ENCODE assay signal across 9 cellular contexts in genomic region chr22:23218053-23218866, GRCh38. TPM values are rescaled to one million over a fixed set of nuclear protein-coding genes. Genes with fewer than 3 reads are reported as not detected.
DNase-seq lines count a peak whose midpoint lies in the region; ATAC-seq, FAIRE-seq and TF ChIP-seq lines count a peak whose summit lies in the region.
"Had no signal": no experiment of that assay in that cellular context is flagged by ENCODE, and none has a peak within 500 bp of the region (broad histone marks: within the 10 kb centered on the region; RNA-seq: fewer than 3 reads in every experiment).

No MANE protein-coding gene starts in this region.

- RAD21 ChIA-PET in GM12878 (lab: Charles Lee; ENCODE audit: unreplicated experiment), result interaction anchor here (0.5 to 1.6 kb wide), 5 partner anchors 35 to 259 kb away, joined by 3 to 6 read pairs (median 3); no protein-coding TSS in a partner anchor

- intact Hi-C loops in GM12878 (cut with micrococcal nuclease; ENCODE audit: unreplicated experiment), result loop anchor here (5.0 kb wide), 1 partner anchor 36 kb away; the partner anchor contains the start of gene BCR
- intact Hi-C loops in tibial artery (cut with DNase I; ENCODE audit: low total_unique reads), result no loop called here

- no peaks in the 10 kb centered on the region for H3K9me3 Mint-ChIP-seq in activated naive CD4-positive, alpha-beta T cell treated with anti-CD3 and anti-CD28 coated beads, Interleukin-2, amount 10 ng/mL, durations not matched to agents 7 days and 5 days

- in situ Hi-C loops in GM12878 (cut with MboI), result no loop called here

- H2AFZ ChIP-seq in GM12878 (ENCODE audit: control insufficient read depth, low read depth, low read length), result no peak overlapping the region

- H3K4me2 ChIP-seq in GM12878 (ENCODE audit: control insufficient read depth, insufficient read depth), result peak overlapping the region; percentile 77

- H3K27me3 ChIP-seq in GM12878 (replicated peaks in 1 of 2; ENCODE audit: control insufficient read depth in 2 of 2, insufficient read depth in 2 of 2, low read length in 1 of 2) (no peaks in the 10 kb centered on the region), muscle layer of duodenum (ENCODE audit: low read depth, low read length) (no peaks in the 10 kb centered on the region), tibial artery (no peaks in the 10 kb centered on the region), MG63 (no peaks in the 10 kb centered on the region)

- H3K36me3 Mint-ChIP-seq in activated naive CD4-positive, alpha-beta T cell treated with anti-CD3 and anti-CD28 coated beads, Interleukin-2, amount 10 ng/mL, durations not matched to agents 7 days and 5 days, result peaks cover 9% of the 10 kb centered on the region

- H3K4me3 ChIP-seq in GM12878 (0 out of 2 replicates have a peak overlapping the region, but pooled peaks have one; percentile 24), muscle layer of duodenum (ENCODE audit: low read depth in 1 of 2, low read length in 2 of 2) (no peak overlapping the region), tibial artery (peak overlapping the region in 1 of 2 donors; percentile 22), MG63 (no peak overlapping the region)

- peak overlapping the region; percentile 85 for H3K27ac Mint-ChIP-seq in activated naive CD4-positive, alpha-beta T cell treated with anti-CD3 and anti-CD28 coated beads, Interleukin-2, amount 10 ng/mL, durations not matched to agents 7 days and 5 days

- H3K9me3 ChIP-seq in GM12878 (replicated peaks; ENCODE audit: control insufficient read depth, insufficient read depth, low read length), result no peaks in the 10 kb centered on the region
- H3K9me3 ChIP-seq in muscle layer of duodenum (ENCODE audit: control insufficient read depth in 1 of 2, low read length in 2 of 2), result no peaks in the 10 kb centered on the region
- no peaks in the 10 kb centered on the region for H3K9me3 ChIP-seq in tibial artery
- no peaks in the 10 kb centered on the region for H3K9me3 ChIP-seq in MG63

- ATAC-seq in GM12878 (no peak), omental fat pad (ENCODE audit: low FRiP score) (no peak)

- no peak overlapping the region for H3K9ac ChIP-seq in GM12878 (ENCODE audit: control insufficient read depth, insufficient read depth, low read length)

- SMC1A ChIA-PET in GM12878 (lab: Charles Lee; ENCODE audit: uncharacterized antibody, unreplicated experiment), result interaction anchor here (0.6 to 2.4 kb wide), 4 partner anchors 16 to 32 kb away, joined by 3 to 8 read pairs (median 4); no protein-coding TSS in a partner anchor

- H3K4me3 Mint-ChIP-seq in activated naive CD4-positive, alpha-beta T cell treated with anti-CD3 and anti-CD28 coated beads, Interleukin-2, amount 10 ng/mL, durations not matched to agents 7 days and 5 days, result peak overlapping the region; percentile 71

- no peak for DNase-seq in activated naive CD4-positive, alpha-beta T cell treated with anti-CD3 and anti-CD28 coated beads, Interleukin-2, amount 10 ng/mL, durations not matched to agents 7 days and 5 days
- DNase-seq in activated naive CD4-positive, alpha-beta T cell treated with anti-CD3 and anti-CD28 coated beads, Interleukin-2, amount 50 U/mL, for 16 hours, result no peak
- DNase-seq in GM12878 (ENCODE audit: low read depth, low spot score) (no peak), tibial artery (no peak), MG63 (no peak), omental fat pad (ENCODE audit: low spot score) (no peak)
- no peak for DNase-seq in activated CD4-positive, CD25-positive, alpha-beta regulatory T cell (lab: John Stamatoyannopoulos, UW)

- POLR2A ChIA-PET in GM12878 (lab: Charles Lee), result interaction anchor here (1.0 to 1.2 kb wide), 2 partner anchors 24 to 36 kb away, joined by 5 to 7 read pairs; no protein-coding TSS in a partner anchor

- no peak for FAIRE-seq in GM12878 (lab: Jason Lieb, UNC)
- FAIRE-seq: GM18507 had no signal

- H3K4me1 ChIP-seq in GM12878 (ENCODE audit: control insufficient read depth, insufficient read depth, low read length) (peaks cover 44% of the 10 kb centered on the region), muscle layer of duodenum (ENCODE audit: control insufficient read depth in 1 of 2, insufficient read depth in 2 of 2, low read length in 2 of 2) (peaks cover 36 to 49% of the 10 kb centered on the region in 2 donors), tibial artery (peaks cover 13 to 99% (median 72%) of the 10 kb centered on the region in 4 donors)

- H3K79me2 ChIP-seq in GM12878 (ENCODE audit: control insufficient read depth, insufficient read depth, low read length), result peaks cover 28% of the 10 kb centered on the region

- H3K27ac ChIP-seq in GM12878 (ENCODE audit: control insufficient read depth, insufficient read depth) (peak overlapping the region; percentile 72; the same call in 1 of the 2 replicates), muscle layer of duodenum (ENCODE audit: low read length) (peak overlapping the region; percentile 76), tibial artery (peak overlapping the region; percentile 37 to 62)

- peaks cover 0 to 5% of the 10 kb centered on the region in 2 experiments; a peak in 2 of 4 replicates for H3K36me3 ChIP-seq in GM12878 (ENCODE audit: control insufficient read depth in 2 of 2, insufficient read depth in 2 of 2, low read length in 1 of 2)
- no peaks in the 10 kb centered on the region for H3K36me3 ChIP-seq in muscle layer of duodenum (ENCODE audit: control insufficient read depth in 1 of 2, insufficient read depth in 2 of 2, low read length in 2 of 2)
- H3K36me3 ChIP-seq in tibial artery, result no peaks in the 10 kb centered on the region
- H3K36me3 ChIP-seq in MG63, result no peaks in the 10 kb centered on the region

- BruUV-seq in GM12878 (replicated peaks; lab: Mats Ljungman, UMichigan), result no TSS peak

- no peaks in the 10 kb centered on the region for H3K27me3 Mint-ChIP-seq in activated naive CD4-positive, alpha-beta T cell treated with anti-CD3 and anti-CD28 coated beads, Interleukin-2, amount 10 ng/mL, durations not matched to agents 7 days and 5 days

- no peak for TF ChIP-seq RAD21 in GM12878 (IDR thresholded peaks at IDR 0.05; ENCODE audit: insufficient read depth, low read depth, low read length)

- peaks cover 99% of the 10 kb centered on the region for H3K4me1 Mint-ChIP-seq in activated naive CD4-positive, alpha-beta T cell treated with anti-CD3 and anti-CD28 coated beads, Interleukin-2, amount 10 ng/mL, durations not matched to agents 7 days and 5 days

- H4K20me1 ChIP-seq in GM12878 (ENCODE audit: control insufficient read depth, insufficient read depth), result no peaks in the 10 kb centered on the region; the same call in 1 of the 2 replicates

- TF ChIP-seq POLR2A in GM12878 (IDR thresholded peaks at IDR 0.05; ENCODE audit: low read depth, low read length), result no peak; the same call in 1 of the 2 replicates

- TF ChIP-seq EP300 in GM12878 (IDR thresholded peaks at IDR 0.05; ENCODE audit: borderline replicate concordance in 1 of 2, control insufficient read depth in 1 of 2, low read depth in 2 of 2, low read length in 2 of 2), result no peak

- TF ChIP-seq CTCF in GM12878 (IDR thresholded peaks at IDR 0.05 in 2 of 3, conservative IDR thresholded peaks at IDR 0.05 in 1 of 3; ENCODE audit: control insufficient read depth in 2 of 3, extremely low read depth in 1 of 3, insufficient read depth in 1 of 3, low read depth in 3 of 3, low read length in 3 of 3) (no peak), tibial artery (IDR thresholded peaks at IDR 0.05) (no peak), omental fat pad (IDR thresholded peaks at IDR 0.05) (no peak)

- 90% methylated on average over 12 of the region's 12 CpGs for WGBS in GM12878 (ENCODE audit: insufficient coverage, insufficient replicate concordance, low lambda C conversion rate, missing lambda C conversion rate)

- CTCF ChIA-PET in activated naive CD4-positive, alpha-beta T cell treated with anti-CD3 and anti-CD28 coated beads, Interleukin-2, amount 10 ng/mL, durations not matched to agents 7 days and 5 days (lab: Charles Lee), result interaction anchor here (1.0 to 2.4 kb wide), 4 partner anchors 24 to 63 kb away, joined by 3 to 7 read pairs (median 4); no protein-coding TSS in a partner anchor
- CTCF ChIA-PET in GM12878 (lab: Yijun Ruan, JAX), result interaction anchor here (1.1 to 3.2 kb wide), 8 partner anchors 10 to 72 kb away, joined by 3 to 9 read pairs (median 5); partner anchors contain the start of gene BCR

TF ChIP-seq in GM12878, 131 proteins besides CTCF, POLR2A, EP300 and RAD21 (continues in another document):
- TF ChIP-seq EZH2 (IDR thresholded peaks at IDR 0.05; ENCODE audit: borderline replicate concordance, control insufficient read depth, low read depth, low read length) (no peak), LARP7 (IDR thresholded peaks at IDR 0.05) (no peak), ZZZ3 (IDR thresholded peaks at IDR 0.05; ENCODE audit: control insufficient read depth, insufficient read length, low read depth) (no peak), NFYA (IDR thresholded peaks at IDR 0.05; ENCODE audit: borderline replicate concordance, low read depth, low read length) (no peak), CREB1 (IDR thresholded peaks at IDR 0.05; ENCODE audit: low read depth) (no peak), RCOR1 (conservative IDR thresholded peaks at IDR 0.05; ENCODE audit: low read depth, low read length) (no peak)

RNA-seq across cellular contexts. Expression of gene BCR, which starts 38.0 kb away (rescaled TPM):
- 63.5 and 77.1 TPM in 2 replicates for total RNA-seq in GM12878 (2013; cell fraction: nucleolus; rRNA removed)
- total RNA-seq in GM12878 (2014; rRNA removed) (34.0 and 36.3 TPM in 2 replicates), GM12878 (2014; rRNA removed; fragmentation: Illumina TruSeq; extraction: Trizol) (28.5 and 30.3 TPM in 2 replicates), GM12878 (2021) (62.8 and 64.7 TPM in 2 replicates), omental fat pad (100 to 1,000 TPM in 1 of 4 donors, 10 to 100 TPM in 3; 34.8 to 128 (median 51.4) TPM)
- 6.2 TPM for polyA plus RNA-seq in GM12878 (2011; ENCODE audit: low read depth)
- polyA plus RNA-seq in GM12878 (2011; rRNA removed) (10.6 and 25.8 TPM in 2 replicates), GM12878 (2014; fragmentation: Illumina TruSeq; extraction: Trizol) (5.5 and 16.4 TPM in 2 replicates), GM12878 (2014; fragmentation: Nextera tagmentation; extraction: Ambion mirVana) (1 to 10 TPM; 1.7 to 2.9 TPM), GM12878 (2014; rRNA removed) (20.3 and 27.8 TPM in 2 replicates), GM12878 (2016; fragmentation: Nextera tagmentation; extraction: Ambion mirVana) (1 to 10 TPM; 6.2 to 7.6 TPM)
- polyA plus RNA-seq in GM12878 (2011; cell fraction: cytosol; rRNA removed), result 55.5 and 66.6 TPM in 2 replicates
- polyA plus RNA-seq in GM12878 (2011; cell fraction: nucleus; rRNA removed), result 59.8 and 97.2 TPM in 2 replicates
- 19.5 and 28.5 TPM in 2 replicates for polyA plus RNA-seq in GM12878 (2012)
- polyA minus RNA-seq in GM12878 (2011; rRNA and poly(A)+ RNA removed), result 75.9 and 87.4 TPM in 2 replicates
- polyA minus RNA-seq in GM12878 (2011; cell fraction: cytosol; rRNA and poly(A)+ RNA removed), result 45.1 and 50.0 TPM in 2 replicates
- 18.7 and 45.2 TPM in 2 replicates for polyA minus RNA-seq in GM12878 (2011; cell fraction: nucleus; rRNA and poly(A)+ RNA removed)
- total RNA-seq in MG63 (2014; rRNA removed; shearing (Covaris generic); ENCODE audit: low replicate concordance), result 10.6 and 17.3 TPM in 2 replicates
